28 cellular contexts compared by ENCODE assay signal in genomic region chr5:28265877-28266276, GRCh38.
"Had no signal": no experiment of that assay in that cellular context is flagged by ENCODE, and none has a peak within 500 bp of the region (broad histone marks: within the 10 kb centered on the region; RNA-seq: fewer than 3 reads in every experiment).

No MANE protein-coding gene starts in this region.

- H3K9me3 Mint-ChIP-seq: endodermal cell, mesothelial cell of epicardium had no signal

- H3K27ac Mint-ChIP-seq: dendritic cell treated with granulocyte-macrophage colony-stimulating factor and Interleukin-4, amounts not matched to agents 40 ng/mL and 50 ng/mL, for 4 days; effector memory CD8-positive, alpha-beta T cell; endodermal cell; immature natural killer cell; mesothelial cell of epicardium; naive B cell had no signal

- DNase-seq: colonic mucosa; cortex of kidney; effector CD8-positive, alpha-beta T cell; effector memory CD8-positive, alpha-beta T cell; endodermal cell; erythroblast; esophagus squamous epithelium; foreskin fibroblast; foreskin melanocyte; head of caudate nucleus; heart right ventricle; hippocampal formation; immature natural killer cell; islet precursor cell; kidney; kidney glomerular epithelial cell; left colon; left ventricle myocardium superior; lower lobe of right lung; mesenchymal stem cell; mucosa of descending colon; naive B cell had no signal

- H3K36me3 Mint-ChIP-seq: mesothelial cell of epicardium, naive B cell had no signal

- H3K27me3 ChIP-seq: colonic mucosa, esophagus squamous epithelium, gastroesophageal sphincter, heart right ventricle had no signal

- ATAC-seq: effector memory CD8-positive, alpha-beta T cell; esophagus mucosa; gastroesophageal sphincter; heart right ventricle; left colon; left lobe of liver; left ventricle myocardium superior; lower lobe of right lung; mucosa of descending colon had no signal

- H3K4me1 Mint-ChIP-seq: endodermal cell, immature natural killer cell, mesothelial cell of epicardium, naive B cell had no signal

- H3K4me1 ChIP-seq: colonic mucosa, esophagus squamous epithelium, gastroesophageal sphincter, heart right ventricle, lower lobe of right lung had no signal

- H3K4me3 ChIP-seq: colonic mucosa, esophagus squamous epithelium, gastroesophageal sphincter, heart right ventricle, lower lobe of right lung, mucosa of descending colon had no signal

- H3K27me3 Mint-ChIP-seq: dendritic cell treated with granulocyte-macrophage colony-stimulating factor and Interleukin-4, amounts not matched to agents 40 ng/mL and 50 ng/mL, for 4 days; effector memory CD8-positive, alpha-beta T cell; naive B cell had no signal

- H3K9me3 ChIP-seq: colonic mucosa, esophagus squamous epithelium, gastroesophageal sphincter, lower lobe of right lung had no signal

- H3K27ac ChIP-seq: colonic mucosa, epithelial cell of prostate, esophagus squamous epithelium, gastroesophageal sphincter, heart right ventricle, lower lobe of right lung had no signal

- H3K36me3 ChIP-seq: colonic mucosa, esophagus squamous epithelium, gastroesophageal sphincter, heart right ventricle, lower lobe of right lung had no signal

- H3K4me3 Mint-ChIP-seq: dendritic cell treated with granulocyte-macrophage colony-stimulating factor and Interleukin-4, amounts not matched to agents 40 ng/mL and 50 ng/mL, for 4 days; effector memory CD8-positive, alpha-beta T cell; endodermal cell; immature natural killer cell; mesothelial cell of epicardium; naive B cell had no signal
